Comparison of ENCODE assay signal across 12 cellular contexts in the genomic region with DNA sequence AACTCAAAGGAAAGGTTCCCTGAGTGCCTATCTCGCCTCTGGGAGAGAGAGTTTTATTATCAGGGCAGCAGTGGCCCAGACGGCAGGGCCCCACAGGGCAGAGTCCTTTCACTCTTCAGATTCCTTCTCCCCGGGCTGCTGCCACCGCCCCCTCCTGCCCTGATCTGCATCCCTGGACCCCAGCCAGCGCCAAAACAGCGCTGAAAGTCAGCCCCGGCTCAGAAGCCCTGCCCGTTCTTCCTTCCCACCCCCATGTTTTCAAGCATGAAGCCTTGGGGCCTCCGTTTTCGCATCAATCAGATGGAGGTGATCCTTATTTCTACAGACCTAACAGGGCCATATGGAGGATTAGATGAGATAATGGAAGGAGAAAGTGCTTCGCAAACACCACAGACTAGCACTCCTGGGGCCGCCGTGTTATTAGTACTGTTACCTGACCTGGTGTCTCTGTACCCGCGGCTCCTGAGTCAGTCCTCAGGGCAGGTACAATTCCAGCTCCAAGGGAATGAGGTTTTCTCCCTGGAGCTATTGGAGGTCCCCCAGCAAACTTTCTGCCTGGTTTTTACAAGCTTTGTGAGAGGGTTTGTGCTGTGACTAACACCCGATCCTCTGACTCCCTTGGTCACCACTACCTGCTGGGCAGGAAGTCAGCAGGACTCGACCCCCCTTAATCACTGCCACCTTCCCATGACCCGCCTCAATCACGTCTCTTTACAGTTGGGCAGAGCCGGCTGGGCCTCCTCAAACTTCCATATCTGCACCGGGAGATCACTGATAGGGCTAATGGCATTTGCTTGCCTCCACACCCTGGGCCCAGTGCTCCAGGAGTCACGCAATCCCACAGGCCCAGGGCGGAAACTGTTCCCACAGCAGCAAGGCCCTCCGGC. TPM values are rescaled to one million over a fixed set of nuclear protein-coding genes. Genes with fewer than 3 reads are reported as not detected.
DNase-seq lines count a peak whose midpoint lies in the region; ATAC-seq and TF ChIP-seq lines count a peak whose summit lies in the region.
"Had no signal": no experiment of that assay in that cellular context is flagged by ENCODE, and none has a peak within 500 bp of the region (broad histone marks: within the 10 kb centered on the region; RNA-seq: fewer than 3 reads in every experiment).

No MANE protein-coding gene starts in this region.

- H3K27me3 Mint-ChIP-seq in WTC11 (ENCODE audit: low read depth), result peaks cover 3% of the 10 kb centered on the region
- H3K27me3 Mint-ChIP-seq in type B pancreatic cell, result peaks cover 24% of the 10 kb centered on the region

- H3K4me1 ChIP-seq in cardiac muscle cell (ENCODE audit: low read depth), result peaks cover 16% of the 10 kb centered on the region

- peak overlapping the region; percentile 6 for H3K27ac ChIP-seq in cardiac muscle cell
- H3K27ac ChIP-seq: neutrophil, thoracic aorta had no signal

- POLR2A ChIA-PET in WTC11 (lab: Charles Lee), result no interaction called here

- H3K27ac Mint-ChIP-seq in WTC11, result no peak overlapping the region
- H3K27ac Mint-ChIP-seq in type B pancreatic cell, result peak overlapping the region; percentile 78
- H3K27ac Mint-ChIP-seq: activated B cell treated with CpG ODN at 0.5 μM for 24 hours had no signal

- H3K9me3 Mint-ChIP-seq in WTC11, result no peaks in the 10 kb centered on the region
- no peaks in the 10 kb centered on the region for H3K9me3 Mint-ChIP-seq in type B pancreatic cell
- H3K9me3 Mint-ChIP-seq: activated B cell treated with CpG ODN at 0.5 μM for 24 hours had no signal

- H3K4me1 Mint-ChIP-seq in WTC11 (peaks cover 20% of the 10 kb centered on the region), type B pancreatic cell (ENCODE audit: unreplicated experiment) (peaks cover 35% of the 10 kb centered on the region)
- H3K4me1 Mint-ChIP-seq: activated B cell treated with CpG ODN at 0.5 μM for 24 hours had no signal

- H3K36me3 Mint-ChIP-seq in WTC11, result no peaks in the 10 kb centered on the region
- H3K36me3 Mint-ChIP-seq in type B pancreatic cell, result no peaks in the 10 kb centered on the region

- CTCF ChIA-PET in WTC11 (lab: Charles Lee), result interaction anchor here (0.6 kb wide), 1 partner anchor 35 kb away, joined by 3 read pairs; no protein-coding TSS in a partner anchor

- intact Hi-C loops in cardiac septum (cut with DNase I), result no loop called here

- TF ChIP-seq CTCF in cardiac muscle cell (IDR thresholded peaks at IDR 0.05; ENCODE audit: low read depth, low read length) (no peak), WTC11 (IDR thresholded peaks at IDR 0.05) (no peak), type B pancreatic cell (conservative IDR thresholded peaks at IDR 0.05) (no peak)

- H3K9me3 ChIP-seq in cardiac muscle cell (ENCODE audit: low read depth), result no peaks in the 10 kb centered on the region
- H3K9me3 ChIP-seq: neutrophil, thoracic aorta had no signal

- DNase-seq in cardiac muscle cell (ENCODE audit: low read depth in 1 of 2, low spot score in 1 of 2) (peak; percentile 67 to 69), cardiac septum (ENCODE audit: low spot score) (no peak), WTC11 (ENCODE audit: low spot score) (peak; percentile 37), kidney tubule cell (ENCODE audit: low spot score) (peak; percentile 84), type B pancreatic cell (ENCODE audit: extremely low spot score, unreplicated experiment) (no peak), CD1c-positive myeloid dendritic cell (ENCODE audit: extremely low spot score) (no peak), T-helper 1 cell (no peak)
- DNase-seq: activated B cell treated with CpG ODN at 0.5 μM for 24 hours, NCI-H2029 treated with DMSO at 0.1 percent for 48 hours had no signal

- no peaks in the 10 kb centered on the region for H3K27me3 ChIP-seq in cardiac muscle cell

- H3K4me3 ChIP-seq in cardiac muscle cell, result no peak overlapping the region
- H3K4me3 ChIP-seq: thoracic aorta had no signal

- no peaks in the 10 kb centered on the region for H3K36me3 ChIP-seq in cardiac muscle cell
- H3K36me3 ChIP-seq: neutrophil, thoracic aorta had no signal

- H3K4me3 Mint-ChIP-seq in WTC11 (peak overlapping the region; percentile 22; the same call in 1 of the 2 replicates), type B pancreatic cell (peak overlapping the region; percentile 48)
- H3K4me3 Mint-ChIP-seq: activated B cell treated with CpG ODN at 0.5 μM for 24 hours had no signal

- peak; percentile 77 for ATAC-seq in WTC11
- no peak for ATAC-seq in HG03565 (IDR thresholded peaks at IDR 0.05; ENCODE audit: unreplicated experiment)

TF ChIP-seq in WTC11, 78 proteins besides CTCF, POLR2A, EP300 and RAD21:
- peak; percentile 23; the same call in 1 of the 2 replicates for TF ChIP-seq ZNF423 (CRISPR knock-in tag; IDR thresholded peaks at IDR 0.05)
- no peak for TF ChIP-seq OVOL2 (CRISPR knock-in tag; IDR thresholded peaks at IDR 0.05; ENCODE audit: borderline replicate concordance)

RNA-seq across cellular contexts. Expression of a gene that starts 39.5 kb away (rescaled TPM):
- total RNA-seq in cardiac muscle cell, result 17.1 and 24.4 TPM in 2 replicates
- 25.7 and 36.3 TPM in 2 replicates for polyA plus RNA-seq in cardiac muscle cell
- 11.1 TPM for total RNA-seq in cardiac septum
- 19.9 to 21.1 TPM (median 20.2 TPM) in 3 replicates for total RNA-seq in WTC11 (2021)
- total RNA-seq in type B pancreatic cell (ENCODE audit: low replicate concordance), result 15.5 and 27.7 TPM in 2 replicates

Comparison
In these comparisons a context has a peak if more than half of its experiments do, and no peak if none do; other contexts are left out.
1. DNase-seq: peak in cardiac muscle cell (2 of 2), WTC11 (single experiment) and kidney tubule cell (single experiment); none in cardiac septum (single experiment), type B pancreatic cell (single experiment), CD1c-positive myeloid dendritic cell (single experiment) and T-helper 1 cell (0 of 5).